ENCODE assay signal across 9 cellular contexts in the genomic region with DNA sequence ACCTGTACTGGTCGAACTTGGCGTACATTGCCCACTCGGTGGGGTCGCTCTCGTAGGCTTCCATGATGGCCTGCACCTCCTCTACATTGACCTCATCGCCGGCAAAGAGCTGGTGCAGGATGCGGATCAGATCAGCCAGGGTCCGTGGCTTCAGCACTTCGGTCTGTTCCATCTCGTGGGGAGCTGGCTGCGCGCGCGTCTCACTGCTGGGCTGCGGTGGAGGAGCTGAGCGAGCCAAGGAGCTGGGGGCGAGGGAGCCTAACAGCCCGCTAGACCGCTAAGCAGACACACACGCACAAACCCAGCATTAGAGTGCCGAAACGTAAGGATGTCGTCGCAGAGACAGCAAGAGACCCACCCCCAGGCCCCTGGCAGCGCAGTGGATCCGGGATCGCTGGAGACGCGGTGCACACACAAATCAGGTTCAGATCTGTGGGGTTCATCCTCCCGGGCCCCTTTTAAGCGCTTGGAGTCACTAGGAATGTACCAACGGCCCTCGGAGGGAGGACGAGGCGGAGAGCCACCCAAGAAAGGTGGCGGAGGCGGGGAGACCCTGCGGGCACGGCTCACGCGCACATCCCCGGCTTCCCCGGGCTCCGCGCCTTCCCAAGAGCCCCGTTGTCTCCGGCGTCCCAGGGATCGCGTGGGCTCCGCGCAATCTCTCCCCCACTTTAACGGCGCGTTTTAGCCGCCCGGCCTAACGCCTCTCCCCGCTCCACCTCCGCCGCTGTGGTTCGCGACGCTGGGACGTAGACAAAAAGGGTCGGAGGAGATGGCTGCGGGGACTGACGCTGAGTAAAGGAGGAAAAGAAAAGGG.
DNase-seq lines count a peak whose midpoint lies in the region; ATAC-seq and TF ChIP-seq lines count a peak whose summit lies in the region.
"Had no signal": no experiment of that assay in that cellular context is flagged by ENCODE, and none has a peak within 500 bp of the region (broad histone marks: within the 10 kb centered on the region; RNA-seq: fewer than 3 reads in every experiment).

CDO1 (minus strand) TSS at position 434 of the 817 bp plus-strand sequence; CDS start at position 172, 262 bp downstream.

- DNase-seq in NCI-H1417 (lab: John Stamatoyannopoulos, UW) (peak; percentile 45 to 88 (median 85)), NCI-H1417 treated with DMSO at 0.1 percent for 48 hours (lab: John Stamatoyannopoulos, UW) (no peak), SKM-1 treated with dmso at 0.1 percent for 144 hours (lab: John Stamatoyannopoulos, UW; ENCODE audit: unreplicated experiment) (peak; percentile 40), choroid plexus epithelial cell (ENCODE audit: low read depth) (peak; percentile 72), iris pigment epithelial cell (ENCODE audit: low read depth) (peak; percentile 66), skeletal muscle cell (ENCODE audit: low read depth) (peak; percentile 18)

- ATAC-seq in GM18870 (IDR thresholded peaks at IDR 0.05; ENCODE audit: unreplicated experiment) (no peak), GM18867 (IDR thresholded peaks at IDR 0.05; ENCODE audit: unreplicated experiment) (no peak)
- ATAC-seq: A549 had no signal

- no peak for TF ChIP-seq CTCF in choroid plexus epithelial cell (conservative IDR thresholded peaks at IDR 0.05; ENCODE audit: low read depth, low read length)

- H3K4me3 ChIP-seq in choroid plexus epithelial cell (ENCODE audit: low read depth, low read length) = peak within 1 kb of the TSS; percentile 69
- peak within 1 kb of the TSS; percentile 64 for H3K4me3 ChIP-seq in skeletal muscle cell (ENCODE audit: low read depth, low read length)
- H3K4me3 ChIP-seq: A549 had no signal
